In genomic region chr2:73842739-73843019, GRCh38 we compare ENCODE assay signal across 1 cellular context.
TF ChIP-seq lines count a peak whose summit lies in the region.

No MANE protein-coding gene starts in this region.

TF ChIP-seq in A549, 52 proteins besides CTCF, POLR2A, EP300 and RAD21:
- TF ChIP-seq GATA3 (IDR thresholded peaks at IDR 0.05; ENCODE audit: borderline replicate concordance) = no peak
- no peak for TF ChIP-seq HOXA7 (CRISPR knock-in tag; IDR thresholded peaks at IDR 0.05)
- no peak for TF ChIP-seq ZSCAN20 (CRISPR knock-in tag; IDR thresholded peaks at IDR 0.05)
- no peak for TF ChIP-seq MYC (IDR thresholded peaks at IDR 0.05; ENCODE audit: borderline replicate concordance, low read length)
